In the genomic region with DNA sequence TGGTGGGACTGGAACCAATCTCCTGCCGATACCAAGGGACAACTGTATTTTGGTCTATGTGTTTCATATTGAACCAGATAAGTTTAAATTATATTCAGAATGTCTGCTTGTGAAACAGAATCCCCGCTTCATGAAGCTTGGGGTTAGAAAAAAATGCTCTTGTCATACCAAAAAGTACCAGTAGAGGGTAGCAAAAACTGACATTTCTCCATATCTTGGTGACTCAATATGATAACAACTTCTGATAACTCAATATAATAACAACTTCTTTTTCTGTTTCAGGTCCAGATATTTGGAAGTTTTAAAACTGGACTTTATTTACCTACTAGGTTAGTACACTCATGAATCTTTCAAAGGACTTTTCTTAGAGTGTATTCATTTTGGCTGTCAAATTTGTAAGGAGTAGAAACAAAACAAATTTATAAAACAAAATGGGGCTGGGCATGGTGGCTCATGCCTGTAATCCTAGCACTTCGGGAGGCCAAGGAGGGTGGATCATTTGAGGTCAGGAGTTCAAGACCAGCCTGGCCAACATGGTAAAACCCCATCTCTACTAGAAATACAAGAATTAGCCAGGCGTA, we compare ENCODE assay signal across 9 cellular contexts. TPM values are rescaled to one million over a fixed set of nuclear protein-coding genes. Genes with fewer than 3 reads are reported as not detected.
A peak's percentile ranks its signal among the peaks of the same experiment; 100 is the strongest.
DNase-seq lines count a peak whose midpoint lies in the region; ATAC-seq and TF ChIP-seq lines count a peak whose summit lies in the region.
"Had no signal": no experiment of that assay in that cellular context is flagged by ENCODE, and none has a peak within 500 bp of the region (broad histone marks: within the 10 kb centered on the region; RNA-seq: fewer than 3 reads in every experiment).

No MANE protein-coding gene starts in this region.

- H4K20me1 ChIP-seq in osteoblast (ENCODE audit: insufficient read depth, low read length): peaks cover 8% of the 10 kb centered on the region

- H3K4me1 Mint-ChIP-seq in HFFc6 (ENCODE audit: low read depth): peaks cover 43% of the 10 kb centered on the region

- ATAC-seq in SK-N-SH treated with all-trans-retinoic acid at 6 μM for 48 hours (peak; percentile 34; the same call in 1 of the 3 replicates), esophagus mucosa (peak; percentile 44)

- peaks cover 17% of the 10 kb centered on the region for H3K36me3 ChIP-seq in osteoblast (ENCODE audit: insufficient read depth, low read length)

- peak overlapping the region; percentile 52; the same call in 1 of the 2 replicates for H3K27ac Mint-ChIP-seq in HFFc6

- peaks cover 11% of the 10 kb centered on the region for H3K4me1 ChIP-seq in osteoblast (ENCODE audit: insufficient read depth, low read length)

- no peak overlapping the region for H2AFZ ChIP-seq in osteoblast (ENCODE audit: low read length)

- no peaks in the 10 kb centered on the region for H3K27me3 Mint-ChIP-seq in HFFc6 (ENCODE audit: insufficient read depth)

- peaks cover 5% of the 10 kb centered on the region; the same call in 1 of the 2 replicates for H3K36me3 Mint-ChIP-seq in HFFc6 (ENCODE audit: low read depth)

- no peaks in the 10 kb centered on the region for H3K9me3 Mint-ChIP-seq in HFFc6

- H3K4me3 Mint-ChIP-seq in HFFc6: no peak overlapping the region

- H3K27me3 ChIP-seq in osteoblast (ENCODE audit: insufficient read depth, low read length): no peaks in the 10 kb centered on the region
- H3K27me3 ChIP-seq: BLaER1 had no signal

- no peak overlapping the region for H3K4me2 ChIP-seq in osteoblast (ENCODE audit: insufficient read depth, low read length)
- H3K4me2 ChIP-seq: BLaER1 had no signal

- H3K27ac ChIP-seq in osteoblast (ENCODE audit: low read depth, low read length): no peak overlapping the region
- H3K27ac ChIP-seq: BLaER1 had no signal

- H3K9me3 ChIP-seq in osteoblast (ENCODE audit: low read depth, low read length): no peaks in the 10 kb centered on the region
- H3K9me3 ChIP-seq: BLaER1 had no signal

- no peak overlapping the region for H3K4me3 ChIP-seq in osteoblast (ENCODE audit: insufficient read depth, low read length)
- H3K4me3 ChIP-seq: BLaER1 had no signal

- peak; percentile 13 for DNase-seq in DMS79 treated with DMSO at 0.1 percent for 48 hours (lab: John Stamatoyannopoulos, UW)
- no peak for DNase-seq in DMS79 (lab: John Stamatoyannopoulos, UW)
- DNase-seq in HFFc6: peak; percentile 44
- no peak for DNase-seq in osteoblast (ENCODE audit: insufficient read length, low spot score, missing footprints)
- DNase-seq in activated gamma-delta T cell (lab: John Stamatoyannopoulos, UW): no peak
- DNase-seq in stimulated activated CD4-positive, alpha-beta T cell treated with anti-CD3 and anti-CD28 coated beads, Interleukin-4, amount 100 ng/mL, for 1 hour: no peak

- TF ChIP-seq CTCF in HFFc6 (IDR thresholded peaks at IDR 0.05) (peak; percentile 96), osteoblast (IDR thresholded peaks at IDR 0.05; ENCODE audit: extremely low read depth, low read depth, low read length) (peak; percentile 69)

- peaks cover 16% of the 10 kb centered on the region for H3K79me2 ChIP-seq in osteoblast (ENCODE audit: insufficient read depth, low read length)

TF ChIP-seq in SK-N-SH treated with all-trans-retinoic acid at 6 μM for 48 hours, 23 proteins besides CTCF, POLR2A, EP300 and RAD21:
- TF ChIP-seq ESRRG (CRISPR knock-in tag; IDR thresholded peaks at IDR 0.05) (no peak), ZFP3 (CRISPR knock-in tag; IDR thresholded peaks at IDR 0.05) (no peak), ARNTL (CRISPR knock-in tag; IDR thresholded peaks at IDR 0.05; ENCODE audit: borderline replicate concordance, low read depth) (no peak), ZNF70 (CRISPR knock-in tag; IDR thresholded peaks at IDR 0.05) (no peak), GLIS3 (CRISPR knock-in tag; IDR thresholded peaks at IDR 0.05) (no peak), ZFP30 (CRISPR knock-in tag; IDR thresholded peaks at IDR 0.05) (no peak), ZC3H10 (CRISPR knock-in tag; IDR thresholded peaks at IDR 0.05) (no peak), CSDC2 (CRISPR knock-in tag; IDR thresholded peaks at IDR 0.05) (no peak), BACH2 (CRISPR knock-in tag; IDR thresholded peaks at IDR 0.05; ENCODE audit: borderline replicate concordance) (no peak), PPARA (CRISPR knock-in tag; IDR thresholded peaks at IDR 0.05; ENCODE audit: borderline replicate concordance) (no peak), ZNF8 (CRISPR knock-in tag; IDR thresholded peaks at IDR 0.05) (no peak), TCF4 (CRISPR knock-in tag; IDR thresholded peaks at IDR 0.05; ENCODE audit: borderline replicate concordance) (no peak), ZNF565 (CRISPR knock-in tag; conservative IDR thresholded peaks at IDR 0.05; ENCODE audit: low read depth) (no peak), OSR1 (CRISPR knock-in tag; IDR thresholded peaks at IDR 0.05) (no peak)
- TF ChIP-seq, protein P1, sequence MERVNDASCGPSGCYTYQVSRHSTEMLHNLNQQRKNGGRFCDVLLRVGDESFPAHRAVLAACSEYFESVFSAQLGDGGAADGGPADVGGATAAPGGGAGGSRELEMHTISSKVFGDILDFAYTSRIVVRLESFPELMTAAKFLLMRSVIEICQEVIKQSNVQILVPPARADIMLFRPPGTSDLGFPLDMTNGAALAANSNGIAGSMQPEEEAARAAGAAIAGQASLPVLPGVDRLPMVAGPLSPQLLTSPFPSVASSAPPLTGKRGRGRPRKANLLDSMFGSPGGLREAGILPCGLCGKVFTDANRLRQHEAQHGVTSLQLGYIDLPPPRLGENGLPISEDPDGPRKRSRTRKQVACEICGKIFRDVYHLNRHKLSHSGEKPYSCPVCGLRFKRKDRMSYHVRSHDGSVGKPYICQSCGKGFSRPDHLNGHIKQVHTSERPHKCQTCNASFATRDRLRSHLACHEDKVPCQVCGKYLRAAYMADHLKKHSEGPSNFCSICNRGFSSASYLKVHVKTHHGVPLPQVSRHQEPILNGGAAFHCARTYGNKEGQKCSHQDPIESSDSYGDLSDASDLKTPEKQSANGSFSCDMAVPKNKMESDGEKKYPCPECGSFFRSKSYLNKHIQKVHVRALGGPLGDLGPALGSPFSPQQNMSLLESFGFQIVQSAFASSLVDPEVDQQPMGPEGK (CRISPR knock-in tag; IDR thresholded peaks at IDR 0.05; ENCODE audit: borderline replicate concordance): no peak
- TF ChIP-seq, protein P2, sequence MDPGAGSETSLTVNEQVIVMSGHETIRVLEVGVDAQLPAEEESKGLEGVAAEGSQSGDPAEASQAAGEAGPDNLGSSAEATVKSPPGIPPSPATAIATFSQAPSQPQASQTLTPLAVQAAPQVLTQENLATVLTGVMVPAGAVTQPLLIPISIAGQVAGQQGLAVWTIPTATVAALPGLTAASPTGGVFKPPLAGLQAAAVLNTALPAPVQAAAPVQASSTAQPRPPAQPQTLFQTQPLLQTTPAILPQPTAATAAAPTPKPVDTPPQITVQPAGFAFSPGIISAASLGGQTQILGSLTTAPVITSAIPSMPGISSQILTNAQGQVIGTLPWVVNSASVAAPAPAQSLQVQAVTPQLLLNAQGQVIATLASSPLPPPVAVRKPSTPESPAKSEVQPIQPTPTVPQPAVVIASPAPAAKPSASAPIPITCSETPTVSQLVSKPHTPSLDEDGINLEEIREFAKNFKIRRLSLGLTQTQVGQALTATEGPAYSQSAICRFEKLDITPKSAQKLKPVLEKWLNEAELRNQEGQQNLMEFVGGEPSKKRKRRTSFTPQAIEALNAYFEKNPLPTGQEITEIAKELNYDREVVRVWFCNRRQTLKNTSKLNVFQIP (CRISPR knock-in tag; IDR thresholded peaks at IDR 0.05; ENCODE audit: borderline replicate concordance, low read depth): no peak
- TF ChIP-seq, protein P3, sequence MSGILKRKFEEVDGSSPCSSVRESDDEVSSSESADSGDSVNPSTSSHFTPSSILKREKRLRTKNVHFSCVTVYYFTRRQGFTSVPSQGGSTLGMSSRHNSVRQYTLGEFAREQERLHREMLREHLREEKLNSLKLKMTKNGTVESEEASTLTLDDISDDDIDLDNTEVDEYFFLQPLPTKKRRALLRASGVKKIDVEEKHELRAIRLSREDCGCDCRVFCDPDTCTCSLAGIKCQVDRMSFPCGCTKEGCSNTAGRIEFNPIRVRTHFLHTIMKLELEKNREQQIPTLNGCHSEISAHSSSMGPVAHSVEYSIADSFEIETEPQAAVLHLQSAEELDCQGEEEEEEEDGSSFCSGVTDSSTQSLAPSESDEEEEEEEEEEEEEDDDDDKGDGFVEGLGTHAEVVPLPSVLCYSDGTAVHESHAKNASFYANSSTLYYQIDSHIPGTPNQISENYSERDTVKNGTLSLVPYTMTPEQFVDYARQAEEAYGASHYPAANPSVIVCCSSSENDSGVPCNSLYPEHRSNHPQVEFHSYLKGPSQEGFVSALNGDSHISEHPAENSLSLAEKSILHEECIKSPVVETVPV (CRISPR knock-in tag; IDR thresholded peaks at IDR 0.05): no peak
- TF ChIP-seq, protein P4, sequence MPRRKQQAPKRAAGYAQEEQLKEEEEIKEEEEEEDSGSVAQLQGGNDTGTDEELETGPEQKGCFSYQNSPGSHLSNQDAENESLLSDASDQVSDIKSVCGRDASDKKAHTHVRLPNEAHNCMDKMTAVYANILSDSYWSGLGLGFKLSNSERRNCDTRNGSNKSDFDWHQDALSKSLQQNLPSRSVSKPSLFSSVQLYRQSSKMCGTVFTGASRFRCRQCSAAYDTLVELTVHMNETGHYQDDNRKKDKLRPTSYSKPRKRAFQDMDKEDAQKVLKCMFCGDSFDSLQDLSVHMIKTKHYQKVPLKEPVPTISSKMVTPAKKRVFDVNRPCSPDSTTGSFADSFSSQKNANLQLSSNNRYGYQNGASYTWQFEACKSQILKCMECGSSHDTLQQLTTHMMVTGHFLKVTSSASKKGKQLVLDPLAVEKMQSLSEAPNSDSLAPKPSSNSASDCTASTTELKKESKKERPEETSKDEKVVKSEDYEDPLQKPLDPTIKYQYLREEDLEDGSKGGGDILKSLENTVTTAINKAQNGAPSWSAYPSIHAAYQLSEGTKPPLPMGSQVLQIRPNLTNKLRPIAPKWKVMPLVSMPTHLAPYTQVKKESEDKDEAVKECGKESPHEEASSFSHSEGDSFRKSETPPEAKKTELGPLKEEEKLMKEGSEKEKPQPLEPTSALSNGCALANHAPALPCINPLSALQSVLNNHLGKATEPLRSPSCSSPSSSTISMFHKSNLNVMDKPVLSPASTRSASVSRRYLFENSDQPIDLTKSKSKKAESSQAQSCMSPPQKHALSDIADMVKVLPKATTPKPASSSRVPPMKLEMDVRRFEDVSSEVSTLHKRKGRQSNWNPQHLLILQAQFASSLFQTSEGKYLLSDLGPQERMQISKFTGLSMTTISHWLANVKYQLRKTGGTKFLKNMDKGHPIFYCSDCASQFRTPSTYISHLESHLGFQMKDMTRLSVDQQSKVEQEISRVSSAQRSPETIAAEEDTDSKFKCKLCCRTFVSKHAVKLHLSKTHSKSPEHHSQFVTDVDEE (CRISPR knock-in tag; IDR thresholded peaks at IDR 0.05): no peak
TF ChIP-seq in SK-N-SH treated with all-trans-retinoic acid at 6 μM for 48 hours: peak in this region for 0.

RNA-seq across cellular contexts. Expression of a gene that starts 52.3 kb away (rescaled TPM):
- 10 to 100 TPM; 32.7 to 48.1 (median 41.9) TPM for total RNA-seq in HFFc6 (2021; fragmentation: NEBNext Ultra II Directional; extraction: Animal tissue kit (Norgen Biotek cat#: 25700))
- 26.8 TPM for total RNA-seq in esophagus mucosa
- total RNA-seq in osteoblast: 49.5 and 51.0 TPM in 2 replicates

Comparison
In these comparisons a context has a peak if more than half of its experiments do, and no peak if none do; other contexts are left out.
1. DNase-seq: peak in DMS79 treated with DMSO at 0.1 percent for 48 hours (single experiment) and HFFc6 (single experiment); none in DMS79 (single experiment), osteoblast (single experiment), activated gamma-delta T cell (single experiment) and stimulated activated CD4-positive, alpha-beta T cell treated with anti-CD3 and anti-CD28 coated beads, Interleukin-4, amount 100 ng/mL, for 1 hour (single experiment).